Comparison of ENCODE assay signal across 17 cellular contexts in the genomic region with DNA sequence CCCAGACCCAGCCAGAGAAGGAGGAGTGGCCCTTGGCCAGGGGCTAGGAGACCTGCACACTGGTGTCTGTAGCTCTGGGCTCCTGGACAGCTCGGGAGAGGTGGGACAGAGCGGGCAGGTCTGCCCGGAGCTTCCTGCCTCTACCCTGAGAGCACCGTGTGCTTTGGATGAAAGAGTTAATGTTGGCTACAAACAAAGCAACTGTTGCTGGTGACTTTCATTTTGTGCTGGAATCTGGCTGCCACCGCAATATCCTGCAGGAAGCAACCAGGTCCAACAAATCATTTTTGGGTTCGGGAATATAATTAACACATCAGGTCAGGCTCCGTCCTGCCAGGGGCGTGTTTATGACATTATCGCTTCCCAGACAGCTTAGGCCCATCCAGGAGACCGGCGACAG.
DNase-seq lines count a peak whose midpoint lies in the region; ATAC-seq and TF ChIP-seq lines count a peak whose summit lies in the region.
"Had no signal": no experiment of that assay in that cellular context is flagged by ENCODE, and none has a peak within 500 bp of the region (broad histone marks: within the 10 kb centered on the region; RNA-seq: fewer than 3 reads in every experiment).

No MANE protein-coding gene starts in this region.

- H3K27ac Mint-ChIP-seq in activated T-cell treated with anti-CD3 and anti-CD28 coated beads, Interleukin-2, amount 50 U/mL, for 24 hours: no peak overlapping the region
- H3K27ac Mint-ChIP-seq: CD4-positive, CD25-positive, alpha-beta regulatory T cell had no signal

- H3K79me2 ChIP-seq in mammary epithelial cell (ENCODE audit: insufficient read depth, low read length) (no peaks in the 10 kb centered on the region), osteoblast (ENCODE audit: insufficient read depth, low read length) (no peaks in the 10 kb centered on the region)

- no peaks in the 10 kb centered on the region for H3K9me3 Mint-ChIP-seq in activated T-cell treated with anti-CD3 and anti-CD28 coated beads, Interleukin-2, amount 50 U/mL, for 24 hours

- intact Hi-C loops in breast epithelium (cut with DNase I; ENCODE audit: low total_unique reads) (no loop called here), mammary epithelial cell (cut with micrococcal nuclease) (no loop called here), esophagus muscularis mucosa (cut with DNase I) (no loop called here)

- no peaks in the 10 kb centered on the region for H3K27me3 Mint-ChIP-seq in activated T-cell treated with anti-CD3 and anti-CD28 coated beads, Interleukin-2, amount 50 U/mL, for 24 hours

- no peak for ATAC-seq in HG03565 (IDR thresholded peaks at IDR 0.05; ENCODE audit: unreplicated experiment)

- H2AFZ ChIP-seq in mammary epithelial cell (ENCODE audit: low read depth, low read length) (no peak overlapping the region), osteoblast (ENCODE audit: low read length) (no peak overlapping the region)

- no TSS peak for BruUV-seq in mammary epithelial cell (replicated peaks; lab: Mats Ljungman, UMichigan)

- H3K4me3 Mint-ChIP-seq in activated T-cell treated with anti-CD3 and anti-CD28 coated beads, Interleukin-2, amount 50 U/mL, for 24 hours: no peak overlapping the region
- H3K4me3 Mint-ChIP-seq: CD4-positive, CD25-positive, alpha-beta regulatory T cell had no signal

- H3K4me2 ChIP-seq in mammary epithelial cell (ENCODE audit: insufficient read depth, low read depth, low read length): no peak overlapping the region
- no peak overlapping the region for H3K4me2 ChIP-seq in osteoblast (ENCODE audit: insufficient read depth, low read length)
- H3K4me2 ChIP-seq: BLaER1 treated with 17β-estradiol and CSF1 and Interleukin-3, amounts not matched to agents 10 nM and 100 nM had no signal

- no peaks in the 10 kb centered on the region for H3K27me3 ChIP-seq in breast epithelium
- H3K27me3 ChIP-seq in mammary epithelial cell (ENCODE audit: insufficient read depth, low read length): no peaks in the 10 kb centered on the region
- peaks cover 0 to 9% (median 0%) of the 10 kb centered on the region in 4 donors for H3K27me3 ChIP-seq in esophagus muscularis mucosa
- H3K27me3 ChIP-seq in osteoblast (ENCODE audit: insufficient read depth, low read length): no peaks in the 10 kb centered on the region
- H3K27me3 ChIP-seq in subcutaneous abdominal adipose tissue (ENCODE audit: control insufficient read depth in 5 of 5, insufficient read depth in 4 of 5, low read length in 5 of 5): peaks cover 0 to 16% (median 3%) of the 10 kb centered on the region in 5 donors
- H3K27me3 ChIP-seq: BLaER1 treated with 17β-estradiol and CSF1 and Interleukin-3, amounts not matched to agents 10 nM and 100 nM had no signal

- no peak for TF ChIP-seq POLR2A in breast epithelium (IDR thresholded peaks at IDR 0.05)
- no peak for TF ChIP-seq POLR2A in esophagus muscularis mucosa (IDR thresholded peaks at IDR 0.05; ENCODE audit: low read depth)

- no peaks in the 10 kb centered on the region for H3K4me1 Mint-ChIP-seq in activated T-cell treated with anti-CD3 and anti-CD28 coated beads, Interleukin-2, amount 50 U/mL, for 24 hours (ENCODE audit: low read depth)
- H3K4me1 Mint-ChIP-seq: CD4-positive, CD25-positive, alpha-beta regulatory T cell had no signal

- no peak for TF ChIP-seq EP300 in esophagus muscularis mucosa (IDR thresholded peaks at IDR 0.05)

- H3K36me3 Mint-ChIP-seq in activated T-cell treated with anti-CD3 and anti-CD28 coated beads, Interleukin-2, amount 50 U/mL, for 24 hours (ENCODE audit: low read depth): no peaks in the 10 kb centered on the region
- H3K36me3 Mint-ChIP-seq: CD4-positive, CD25-positive, alpha-beta regulatory T cell had no signal

- in situ Hi-C loops in mammary epithelial cell (cut with MboI; ENCODE audit: low sequenced_read_pairs in 2 of 2): no loop called here

- H3K36me3 ChIP-seq in breast epithelium (no peaks in the 10 kb centered on the region), mammary epithelial cell (ENCODE audit: insufficient read depth, low read length) (no peaks in the 10 kb centered on the region), esophagus muscularis mucosa (no peaks in the 10 kb centered on the region), osteoblast (ENCODE audit: insufficient read depth, low read length) (no peaks in the 10 kb centered on the region), subcutaneous abdominal adipose tissue (ENCODE audit: control insufficient read depth in 5 of 5, insufficient read depth in 5 of 5, low read length in 5 of 5) (no peaks in the 10 kb centered on the region)
- H3K36me3 ChIP-seq: BLaER1 treated with 17β-estradiol and CSF1 and Interleukin-3, amounts not matched to agents 10 nM and 100 nM; HAP-1 had no signal

- H3K9ac ChIP-seq in mammary epithelial cell (ENCODE audit: insufficient read depth, low read length) (no peak overlapping the region), subcutaneous abdominal adipose tissue (ENCODE audit: low read length in 5 of 5) (no peak overlapping the region)
- H3K9ac ChIP-seq: BLaER1 treated with 17β-estradiol and CSF1 and Interleukin-3, amounts not matched to agents 10 nM and 100 nM had no signal

- H3K27ac ChIP-seq in breast epithelium (no peak overlapping the region), mammary epithelial cell (ENCODE audit: insufficient read depth, low read depth, low read length) (no peak overlapping the region), esophagus muscularis mucosa (replicated peaks in 1 of 4) (no peak overlapping the region), osteoblast (ENCODE audit: low read depth, low read length) (no peak overlapping the region), subcutaneous abdominal adipose tissue (ENCODE audit: low read depth, low read length) (no peak overlapping the region)
- H3K27ac ChIP-seq: BLaER1 treated with 17β-estradiol and CSF1 and Interleukin-3, amounts not matched to agents 10 nM and 100 nM had no signal

- H3K4me1 ChIP-seq in breast epithelium (no peaks in the 10 kb centered on the region), mammary epithelial cell (ENCODE audit: insufficient read depth, low read length) (no peaks in the 10 kb centered on the region), esophagus muscularis mucosa (no peaks in the 10 kb centered on the region), osteoblast (ENCODE audit: insufficient read depth, low read length) (no peaks in the 10 kb centered on the region), subcutaneous abdominal adipose tissue (ENCODE audit: control insufficient read depth in 5 of 5, insufficient read depth in 5 of 5, low read length in 5 of 5) (peaks cover 0 to 21% (median 8%) of the 10 kb centered on the region in 5 donors)
- H3K4me1 ChIP-seq: HAP-1 had no signal

- dilution Hi-C loops in mammary epithelial cell (cut with HindIII; ENCODE audit: low sequenced_read_pairs): no loop called here

- 43% methylated on average over 7 of the region's 11 CpGs for WGBS in mammary epithelial cell (ENCODE audit: low coverage, missing lambda C conversion rate)
- WGBS in esophagus muscularis mucosa: 61% methylated on average over 10 of the region's 11 CpGs

- H4K20me1 ChIP-seq in mammary epithelial cell (ENCODE audit: insufficient read depth, low read length) (no peaks in the 10 kb centered on the region), osteoblast (ENCODE audit: insufficient read depth, low read length) (no peaks in the 10 kb centered on the region)
- H4K20me1 ChIP-seq: BLaER1 treated with 17β-estradiol and CSF1 and Interleukin-3, amounts not matched to agents 10 nM and 100 nM had no signal

- H3K4me3 ChIP-seq in breast epithelium: peak overlapping the region in 2 of 3 donors; percentile 4 to 32
- H3K4me3 ChIP-seq in mammary epithelial cell (replicated peaks in 1 of 3; ENCODE audit: insufficient read depth in 1 of 3, low read depth in 2 of 3, low read length in 3 of 3): no peak overlapping the region
- peak overlapping the region in 1 of 4 donors; percentile 22 for H3K4me3 ChIP-seq in esophagus muscularis mucosa
- no peak overlapping the region for H3K4me3 ChIP-seq in osteoblast (ENCODE audit: insufficient read depth, low read length)
- H3K4me3 ChIP-seq in subcutaneous abdominal adipose tissue (ENCODE audit: low read depth in 1 of 5, low read length in 5 of 5): peak overlapping the region in 4 of 5 donors; percentile 10 to 51 (median 46)
- H3K4me3 ChIP-seq: BLaER1 treated with 17β-estradiol and CSF1 and Interleukin-3, amounts not matched to agents 10 nM and 100 nM; HAP-1 had no signal

- no peaks in the 10 kb centered on the region for H3K9me3 ChIP-seq in breast epithelium
- H3K9me3 ChIP-seq in mammary epithelial cell (replicated peaks; ENCODE audit: insufficient read depth, low read length): peaks cover 20% of the 10 kb centered on the region
- no peaks in the 10 kb centered on the region for H3K9me3 ChIP-seq in esophagus muscularis mucosa
- H3K9me3 ChIP-seq in osteoblast (ENCODE audit: low read depth, low read length): no peaks in the 10 kb centered on the region
- peaks cover 0 to 2% (median 0%) of the 10 kb centered on the region in 5 donors for H3K9me3 ChIP-seq in subcutaneous abdominal adipose tissue (ENCODE audit: control insufficient read depth in 5 of 5, low read length in 5 of 5)
- H3K9me3 ChIP-seq: HAP-1 had no signal

- CTCF ChIA-PET in mammary epithelial cell (lab: Charles Lee; ENCODE audit: low non-redundant PET): no interaction called here

- TF ChIP-seq CTCF in breast epithelium (IDR thresholded peaks at IDR 0.05) (no peak), mammary epithelial cell (conservative IDR thresholded peaks at IDR 0.05 in 1 of 2, IDR thresholded peaks at IDR 0.05 in 1 of 2; ENCODE audit: extremely low read depth in 1 of 2, insufficient read depth in 1 of 2, low read depth in 1 of 2, low read length in 2 of 2) (no peak), esophagus muscularis mucosa (IDR thresholded peaks at IDR 0.05) (no peak), osteoblast (IDR thresholded peaks at IDR 0.05; ENCODE audit: extremely low read depth, low read depth, low read length) (no peak)

- no peak for DNase-seq in breast epithelium (ENCODE audit: low spot score in 2 of 2)
- DNase-seq in mammary epithelial cell: no peak
- DNase-seq in esophagus muscularis mucosa (ENCODE audit: extremely low spot score): peak; percentile 89
- peak; percentile 73 for DNase-seq in osteoblast (ENCODE audit: insufficient read length, low spot score, missing footprints)
- no peak for DNase-seq in activated T-cell treated with anti-CD3 and anti-CD28 coated beads, Interleukin-2, amount 50 U/mL, for 24 hours
- DNase-seq in cerebellum (ENCODE audit: low spot score): no peak
- DNase-seq: ACHN; Calu3; CD4-positive, CD25-positive, alpha-beta regulatory T cell; DMS153; DMS79 treated with DMSO at 0.1 percent for 48 hours; EL; GOT3 had no signal

Comparison
In these comparisons a context has a peak if more than half of its experiments do, and no peak if none do; other contexts are left out.
1. H3K4me3 ChIP-seq: peak in breast epithelium (2 of 3) and subcutaneous abdominal adipose tissue (4 of 5); none in mammary epithelial cell (0 of 3) and osteoblast (single experiment).
2. DNase-seq: peak in esophagus muscularis mucosa (single experiment) and osteoblast (single experiment); none in breast epithelium (0 of 2), mammary epithelial cell (single experiment), activated T-cell treated with anti-CD3 and anti-CD28 coated beads, Interleukin-2, amount 50 U/mL, for 24 hours (single experiment) and cerebellum (single experiment).